ENCODE assay signal across 12 cellular contexts in the genomic region with DNA sequence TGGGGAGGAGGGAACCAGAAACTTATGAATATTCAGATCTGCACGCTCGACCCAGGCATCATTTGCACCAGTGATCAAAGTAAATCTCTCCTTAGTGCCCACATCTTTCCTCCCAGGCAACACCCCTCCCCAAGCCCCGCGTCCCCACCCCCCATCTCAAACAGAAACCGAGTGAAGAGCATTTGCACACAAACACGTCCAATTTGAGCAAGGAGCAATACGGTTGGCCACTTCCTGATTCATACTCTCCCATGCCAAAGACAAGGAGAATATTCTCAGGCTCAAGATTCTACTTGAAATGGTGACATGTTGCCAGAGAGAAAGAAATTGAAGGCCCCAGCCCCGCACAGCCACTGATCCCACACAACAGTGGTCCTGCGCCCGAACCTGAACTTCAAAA. TPM values are rescaled to one million over a fixed set of nuclear protein-coding genes. Genes with fewer than 3 reads are reported as not detected.
DNase-seq lines count a peak whose midpoint lies in the region; ATAC-seq and TF ChIP-seq lines count a peak whose summit lies in the region.
"Had no signal": no experiment of that assay in that cellular context is flagged by ENCODE, and none has a peak within 500 bp of the region (broad histone marks: within the 10 kb centered on the region; RNA-seq: fewer than 3 reads in every experiment).

No MANE protein-coding gene starts in this region.

- H3F3A ChIP-seq in Loucy (ENCODE audit: low read depth) (no peaks in the 10 kb centered on the region), neural progenitor cell (ENCODE audit: low read depth) (no peaks in the 10 kb centered on the region)

- H3K4me1 Mint-ChIP-seq in CD8-positive, alpha-beta T cell (ENCODE audit: low read depth): peaks cover 69% of the 10 kb centered on the region
- peaks cover 30% of the 10 kb centered on the region for H3K4me1 Mint-ChIP-seq in endothelial cell (ENCODE audit: unreplicated experiment)
- peaks cover 18% of the 10 kb centered on the region for H3K4me1 Mint-ChIP-seq in neural progenitor cell

- CTCF ChIA-PET in CD8-positive, alpha-beta T cell (lab: Charles Lee): interaction anchor here (1.5 kb wide), 1 partner anchor 357 kb away, joined by 3 read pairs; no protein-coding TSS in a partner anchor

- H3K4me3 Mint-ChIP-seq in CD8-positive, alpha-beta T cell: peak overlapping the region; percentile 12
- peak overlapping the region; percentile 50 for H3K4me3 Mint-ChIP-seq in endothelial cell (ENCODE audit: unreplicated experiment)
- no peak overlapping the region for H3K4me3 Mint-ChIP-seq in neural progenitor cell

- H3K9ac ChIP-seq in Loucy (ENCODE audit: low read depth, low read length, poor library complexity, severe bottlenecking) (peak overlapping the region; percentile 53), neural progenitor cell (no peak overlapping the region)

- TF ChIP-seq CTCF in CD8-positive, alpha-beta T cell (IDR thresholded peaks at IDR 0.05): no peak
- TF ChIP-seq CTCF in Loucy (conservative IDR thresholded peaks at IDR 0.05; ENCODE audit: low read length) (no peak), endothelial cell (IDR thresholded peaks at IDR 0.05; ENCODE audit: unreplicated experiment) (no peak), neural progenitor cell (IDR thresholded peaks at IDR 0.05) (no peak)

- peaks cover 99% of the 10 kb centered on the region for H3K79me2 ChIP-seq in Loucy (ENCODE audit: insufficient read depth, low read length)
- H3K79me2 ChIP-seq in neural progenitor cell (ENCODE audit: low read depth): peaks cover 100% of the 10 kb centered on the region

- peaks cover 4% of the 10 kb centered on the region for H3K36me3 ChIP-seq in CD8-positive, alpha-beta T cell (ENCODE audit: insufficient read depth, low read length)
- H3K36me3 ChIP-seq in Loucy (ENCODE audit: insufficient read depth, low read length) (peaks cover 42% of the 10 kb centered on the region; the same call in 1 of the 2 replicates), neural progenitor cell (peaks cover 5% of the 10 kb centered on the region)

- no peaks in the 10 kb centered on the region for H3K9me3 ChIP-seq in CD8-positive, alpha-beta T cell (ENCODE audit: low read length)
- no peaks in the 10 kb centered on the region for H3K9me3 ChIP-seq in Loucy (ENCODE audit: insufficient read depth, low read depth, low read length)
- H3K9me3 ChIP-seq in neural progenitor cell (ENCODE audit: low read depth): no peaks in the 10 kb centered on the region

- intact Hi-C loops in CD8-positive, alpha-beta T cell (cut with DNase I, micrococcal nuclease): loop anchor here (5.0 to 10.0 kb wide), 6 partner anchors 105 to 1415 kb away; partner anchors contain the start of genes EML5 (in 1 of the 2) and GALC (in 1 of the 2)

- no peak for DNase-seq in CD8-positive, alpha-beta T cell
- DNase-seq in endothelial cell (ENCODE audit: low spot score): no peak
- no peak for DNase-seq in neural progenitor cell (ENCODE audit: low spot score)
- DNase-seq in activated CD4-positive, CD25-positive, alpha-beta regulatory T cell (lab: John Stamatoyannopoulos, UW): no peak
- DNase-seq in activated CD4-positive, CD25-positive, alpha-beta regulatory T cell treated with anti-CD3 and anti-CD28 coated beads, Interleukin-2, amount 50 U/mL, for 72 hours: no peak
- no peak for DNase-seq in AG20443 (ENCODE audit: low spot score)
- DNase-seq in islet precursor cell: no peak
- DNase-seq: activated naive CD4-positive, alpha-beta T cell treated with anti-CD3 and anti-CD28 coated beads, Interleukin-2, amount 50 U/mL, for 16 hours; DMS 273 treated with DMSO at 0.1 percent for 48 hours; effector CD8-positive, alpha-beta T cell had no signal

- no peak for ATAC-seq in CD8-positive, alpha-beta T cell
- ATAC-seq: Panc1 had no signal

- peaks cover 54% of the 10 kb centered on the region for H3K36me3 Mint-ChIP-seq in CD8-positive, alpha-beta T cell
- H3K36me3 Mint-ChIP-seq in endothelial cell (ENCODE audit: low read depth, unreplicated experiment) (peaks cover 40% of the 10 kb centered on the region), neural progenitor cell (peaks cover 39% of the 10 kb centered on the region)

- no peaks in the 10 kb centered on the region for H3K27me3 Mint-ChIP-seq in CD8-positive, alpha-beta T cell (ENCODE audit: low read depth)
- H3K27me3 Mint-ChIP-seq in endothelial cell (ENCODE audit: unreplicated experiment) (peaks cover 7% of the 10 kb centered on the region), neural progenitor cell (ENCODE audit: insufficient read depth, low read depth) (peaks cover 6% of the 10 kb centered on the region)

- H3K4me2 ChIP-seq in Loucy (ENCODE audit: low read depth, low read length, poor library complexity, severe bottlenecking) (peak overlapping the region; percentile 73), neural progenitor cell (no peak overlapping the region)

- no peak overlapping the region for H3K27ac Mint-ChIP-seq in CD8-positive, alpha-beta T cell
- H3K27ac Mint-ChIP-seq in endothelial cell (ENCODE audit: unreplicated experiment) (no peak overlapping the region), neural progenitor cell (peak overlapping the region; percentile 58)

- H2AFZ ChIP-seq in Loucy (ENCODE audit: low read length): no peak overlapping the region
- no peak overlapping the region for H2AFZ ChIP-seq in neural progenitor cell (replicated peaks)

- H3K27me3 ChIP-seq in CD8-positive, alpha-beta T cell (ENCODE audit: insufficient read depth, low read length): no peaks in the 10 kb centered on the region
- H3K27me3 ChIP-seq in Loucy (ENCODE audit: insufficient read depth, low read length, poor library complexity, severe bottlenecking) (no peaks in the 10 kb centered on the region), neural progenitor cell (no peaks in the 10 kb centered on the region)

- no peak overlapping the region for H3K4me3 ChIP-seq in CD8-positive, alpha-beta T cell (ENCODE audit: low read depth, low read length)
- H3K4me3 ChIP-seq in Loucy (ENCODE audit: low read length, poor library complexity, severe bottlenecking) (peak overlapping the region; percentile 68), neural progenitor cell (no peak overlapping the region)

- peaks cover 65% of the 10 kb centered on the region for H4K20me1 ChIP-seq in Loucy (ENCODE audit: insufficient read depth, low read length, poor library complexity, severe bottlenecking)
- H4K20me1 ChIP-seq in neural progenitor cell (ENCODE audit: low read depth): peaks cover 58% of the 10 kb centered on the region

- peaks cover 45% of the 10 kb centered on the region for H3K4me1 ChIP-seq in CD8-positive, alpha-beta T cell (ENCODE audit: insufficient read depth, low read length)
- H3K4me1 ChIP-seq in Loucy (ENCODE audit: insufficient read depth, low read length, poor library complexity, severe bottlenecking): peaks cover 46% of the 10 kb centered on the region
- H3K4me1 ChIP-seq in neural progenitor cell: peaks cover 7% of the 10 kb centered on the region

- POLR2A ChIA-PET in CD8-positive, alpha-beta T cell (lab: Charles Lee): no interaction called here

- no peaks in the 10 kb centered on the region for H3K9me3 Mint-ChIP-seq in CD8-positive, alpha-beta T cell
- H3K9me3 Mint-ChIP-seq in endothelial cell (ENCODE audit: unreplicated experiment): no peaks in the 10 kb centered on the region
- peaks cover 11% of the 10 kb centered on the region for H3K9me3 Mint-ChIP-seq in neural progenitor cell

- no peaks in the 10 kb centered on the region for H3K9me2 ChIP-seq in Loucy (replicated peaks; ENCODE audit: low read depth, low read length)

- no peak overlapping the region for H3K27ac ChIP-seq in CD8-positive, alpha-beta T cell (ENCODE audit: low read depth, low read length)
- no peak overlapping the region for H3K27ac ChIP-seq in neural progenitor cell

RNA-seq across cellular contexts. Expression of gene FOXN3, which starts 7.1 kb away (rescaled TPM):
- 100 to 1,000 TPM; 134 to 139 TPM for total RNA-seq in CD8-positive, alpha-beta T cell
- 108 TPM for total RNA-seq in endothelial cell (ENCODE audit: unreplicated experiment)
- total RNA-seq in neural progenitor cell (ENCODE audit: low replicate concordance): 38.5 and 39.5 TPM in 2 replicates
